ENCODE assay signal across 14 cellular contexts in genomic region chr5:344668-345067, GRCh38. TPM values are rescaled to one million over a fixed set of nuclear protein-coding genes. Genes with fewer than 3 reads are reported as not detected.
A peak's percentile ranks its signal among the peaks of the same experiment; 100 is the strongest.
DNase-seq lines count a peak whose midpoint lies in the region; ATAC-seq and TF ChIP-seq lines count a peak whose summit lies in the region.
"Had no signal": no experiment of that assay in that cellular context is flagged by ENCODE, and none has a peak within 500 bp of the region (broad histone marks: within the 10 kb centered on the region; RNA-seq: fewer than 3 reads in every experiment).

No MANE protein-coding gene starts in this region.

- WGBS in testis, 2 donors = 78% methylated on average over 7 to 8 of the region's 8 CpGs

- no peaks in the 10 kb centered on the region for H3K27me3 Mint-ChIP-seq in T-helper 1 cell treated with Interleukin-12 subunit alpha and Interleukin-12 subunit beta and Interleukin-4 antibody, amounts not matched to agents 30 μg/mL and 1 μg/mL, for 36 hours (ENCODE audit: low read depth)
- H3K27me3 Mint-ChIP-seq in stimulated activated naive CD8-positive, alpha-beta T cell treated with anti-CD3 and anti-CD28 coated beads, Interleukin-15, amount 100 ng/mL, for 72 hours = no peaks in the 10 kb centered on the region
- H3K27me3 Mint-ChIP-seq in dendritic cell treated with granulocyte-macrophage colony-stimulating factor and Interleukin-4, amounts not matched to agents 40 ng/mL and 50 ng/mL, for 4 days = peaks cover 3% of the 10 kb centered on the region

- H3K36me3 ChIP-seq in testis (ENCODE audit: low read depth, missing control alignments) = no peaks in the 10 kb centered on the region

- no peak overlapping the region for H3K4me3 Mint-ChIP-seq in T-helper 1 cell treated with Interleukin-12 subunit alpha and Interleukin-12 subunit beta and Interleukin-4 antibody, amounts not matched to agents 30 μg/mL and 1 μg/mL, for 36 hours
- peak overlapping the region; percentile 68 to 88 for H3K4me3 Mint-ChIP-seq in stimulated activated naive CD8-positive, alpha-beta T cell treated with anti-CD3 and anti-CD28 coated beads, Interleukin-15, amount 100 ng/mL, for 72 hours
- peak overlapping the region; percentile 42 for H3K4me3 Mint-ChIP-seq in dendritic cell treated with granulocyte-macrophage colony-stimulating factor and Interleukin-4, amounts not matched to agents 40 ng/mL and 50 ng/mL, for 4 days
- H3K4me3 Mint-ChIP-seq: H9 had no signal

- H3K4me1 ChIP-seq in testis = no peaks in the 10 kb centered on the region

- ATAC-seq in stimulated activated naive CD8-positive, alpha-beta T cell treated with anti-CD3 and anti-CD28 coated beads, Interleukin-15, amount 100 ng/mL, for 72 hours = no peak
- ATAC-seq in stimulated activated naive CD8-positive, alpha-beta T cell treated with anti-CD3 and anti-CD28 coated beads, Interleukin-15, Interleukin-2, amounts not matched to agents 100 U/mL and 50 U/mL, for 24 hours = no peak
- ATAC-seq in HG02870 (IDR thresholded peaks at IDR 0.05; ENCODE audit: unreplicated experiment) = no peak
- ATAC-seq in HG03095 (IDR thresholded peaks at IDR 0.05; ENCODE audit: unreplicated experiment) = no peak

- H3K27me3 ChIP-seq in testis = no peaks in the 10 kb centered on the region

- intact Hi-C loops in dendritic cell treated with granulocyte-macrophage colony-stimulating factor and Interleukin-4, amounts not matched to agents 40 ng/mL and 50 ng/mL, for 4 days (cut with micrococcal nuclease) = no loop called here
- intact Hi-C loops in testis (cut with DNase I; ENCODE audit: low total_unique reads) = no loop called here

- H3K27ac ChIP-seq in testis = no peak overlapping the region
- H3K27ac ChIP-seq: 22Rv1, C4-2B had no signal

- peaks cover 3% of the 10 kb centered on the region for H3K36me3 Mint-ChIP-seq in T-helper 1 cell treated with Interleukin-12 subunit alpha and Interleukin-12 subunit beta and Interleukin-4 antibody, amounts not matched to agents 30 μg/mL and 1 μg/mL, for 36 hours (ENCODE audit: low read depth)
- peaks cover 90% of the 10 kb centered on the region for H3K36me3 Mint-ChIP-seq in dendritic cell treated with granulocyte-macrophage colony-stimulating factor and Interleukin-4, amounts not matched to agents 40 ng/mL and 50 ng/mL, for 4 days (ENCODE audit: low read depth)

- DNase-seq in T-helper 1 cell (no peak), testis (peak; percentile 7)
- no peak for DNase-seq in stimulated activated naive CD8-positive, alpha-beta T cell treated with anti-CD3 and anti-CD28 coated beads, Interleukin-15, amount 100 ng/mL, for 72 hours
- DNase-seq in stimulated activated naive CD8-positive, alpha-beta T cell treated with anti-CD3 and anti-CD28 coated beads, Interleukin-15, Interleukin-2, amounts not matched to agents 100 U/mL and 50 U/mL, for 24 hours = no peak
- DNase-seq: DMS153, H9, NCI-H1694 had no signal

- TF ChIP-seq POLR2A in testis (IDR thresholded peaks at IDR 0.05) = no peak

- no peak for TF ChIP-seq CTCF in testis (IDR thresholded peaks at IDR 0.05)

- H3K27ac Mint-ChIP-seq in T-helper 1 cell treated with Interleukin-12 subunit alpha and Interleukin-12 subunit beta and Interleukin-4 antibody, amounts not matched to agents 30 μg/mL and 1 μg/mL, for 36 hours = peak overlapping the region; percentile 59
- H3K27ac Mint-ChIP-seq in stimulated activated naive CD8-positive, alpha-beta T cell treated with anti-CD3 and anti-CD28 coated beads, Interleukin-15, amount 100 ng/mL, for 72 hours = peak overlapping the region; percentile 4 to 78
- H3K27ac Mint-ChIP-seq in dendritic cell treated with granulocyte-macrophage colony-stimulating factor and Interleukin-4, amounts not matched to agents 40 ng/mL and 50 ng/mL, for 4 days = peak overlapping the region; percentile 79
- H3K27ac Mint-ChIP-seq: H9 had no signal

- H3K9me3 Mint-ChIP-seq in T-helper 1 cell treated with Interleukin-12 subunit alpha and Interleukin-12 subunit beta and Interleukin-4 antibody, amounts not matched to agents 30 μg/mL and 1 μg/mL, for 36 hours = no peaks in the 10 kb centered on the region
- H3K9me3 Mint-ChIP-seq in stimulated activated naive CD8-positive, alpha-beta T cell treated with anti-CD3 and anti-CD28 coated beads, Interleukin-15, amount 100 ng/mL, for 72 hours = no peaks in the 10 kb centered on the region
- peaks cover 8% of the 10 kb centered on the region for H3K9me3 Mint-ChIP-seq in dendritic cell treated with granulocyte-macrophage colony-stimulating factor and Interleukin-4, amounts not matched to agents 40 ng/mL and 50 ng/mL, for 4 days

- H3K9me3 ChIP-seq in testis = no peaks in the 10 kb centered on the region

- H3K4me3 ChIP-seq in testis = no peak overlapping the region
- H3K4me3 ChIP-seq: K562 had no signal

- peaks cover 35% of the 10 kb centered on the region for H3K4me1 Mint-ChIP-seq in T-helper 1 cell treated with Interleukin-12 subunit alpha and Interleukin-12 subunit beta and Interleukin-4 antibody, amounts not matched to agents 30 μg/mL and 1 μg/mL, for 36 hours (ENCODE audit: low read depth)
- peaks cover 64% of the 10 kb centered on the region for H3K4me1 Mint-ChIP-seq in stimulated activated naive CD8-positive, alpha-beta T cell treated with anti-CD3 and anti-CD28 coated beads, Interleukin-15, amount 100 ng/mL, for 72 hours
- peaks cover 76% of the 10 kb centered on the region for H3K4me1 Mint-ChIP-seq in dendritic cell treated with granulocyte-macrophage colony-stimulating factor and Interleukin-4, amounts not matched to agents 40 ng/mL and 50 ng/mL, for 4 days (ENCODE audit: low read depth)

RNA-seq across cellular contexts. Expression of gene AHRR, which starts 23.2 kb away (rescaled TPM):
- total RNA-seq in testis = 10 to 100 TPM; 36.9 to 43.4 TPM
- polyA plus RNA-seq in testis (ENCODE audit: insufficient read depth, low read depth, low replicate concordance) = 68.5 TPM
